ENCODE assay signal across 8 cellular contexts in the genomic region with DNA sequence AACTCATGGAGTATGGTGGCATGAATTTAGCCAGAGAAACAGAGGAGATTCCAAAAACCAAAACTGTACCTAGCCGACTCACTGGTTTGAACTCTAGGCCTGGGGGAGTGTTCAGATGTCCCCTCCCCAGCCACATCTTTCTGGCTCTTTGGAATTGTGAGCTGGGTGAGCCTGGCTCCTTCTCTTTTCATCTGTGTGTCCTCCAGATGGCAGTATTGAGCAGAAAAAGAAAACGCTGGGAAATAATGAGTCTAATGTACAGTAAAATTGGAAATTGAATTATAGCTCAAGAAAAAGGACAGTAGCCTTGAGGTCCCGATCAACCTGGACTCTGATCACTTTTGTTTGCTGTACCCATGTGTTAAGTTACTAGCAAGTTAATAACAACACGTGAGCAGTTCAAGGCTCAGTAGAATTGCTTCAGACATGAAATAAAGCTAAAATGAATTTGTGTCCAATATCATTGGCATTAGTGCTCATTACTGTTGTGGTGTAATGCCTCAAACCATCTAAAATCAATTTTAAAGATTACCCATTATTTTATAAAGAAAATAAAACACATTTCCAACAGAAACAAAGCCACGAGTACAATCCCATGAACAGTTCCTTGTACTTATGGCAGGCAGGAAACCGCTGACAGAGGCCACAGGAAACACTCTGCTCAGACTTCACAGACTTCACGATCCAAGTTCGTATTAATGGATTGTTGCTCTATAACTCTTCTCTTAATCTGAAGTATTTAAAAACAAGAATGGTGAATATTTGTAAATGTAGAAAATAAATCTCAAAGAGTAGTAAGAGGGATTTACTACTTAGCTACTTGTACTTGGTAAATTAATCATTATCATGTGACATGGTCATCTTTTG.
DNase-seq lines count a peak whose midpoint lies in the region; ATAC-seq, FAIRE-seq and TF ChIP-seq lines count a peak whose summit lies in the region.

No MANE protein-coding gene starts in this region.

- no peak for ATAC-seq in HG02970 (IDR thresholded peaks at IDR 0.05; ENCODE audit: low FRiP score, unreplicated experiment)
- no peak for ATAC-seq in HG03039 (IDR thresholded peaks at IDR 0.05; ENCODE audit: unreplicated experiment)

- no peak overlapping the region for H3K9ac ChIP-seq in parathyroid adenoma

- no peaks in the 10 kb centered on the region for H3K9me3 ChIP-seq in WERI-Rb-1 (ENCODE audit: severe bottlenecking)
- H3K9me3 ChIP-seq in parathyroid adenoma (ENCODE audit: control insufficient read depth, low read length), result no peaks in the 10 kb centered on the region

- H3K4me2 ChIP-seq in parathyroid adenoma (ENCODE audit: low read length), result no peak overlapping the region

- H3K27ac ChIP-seq in WERI-Rb-1 (peak overlapping the region; percentile 52), parathyroid adenoma (no peak overlapping the region)

- H3K4me1 ChIP-seq in parathyroid adenoma, result no peaks in the 10 kb centered on the region

- H3K79me2 ChIP-seq in parathyroid adenoma, result no peaks in the 10 kb centered on the region

- DNase-seq in D721Med (ENCODE audit: insufficient read length, low spot score) (no peak), GOT3 (lab: John Stamatoyannopoulos, UW) (peak; percentile 14), NCI-H2171 (lab: John Stamatoyannopoulos, UW) (peak; percentile 46), WERI-Rb-1 (peak; percentile 33), foreskin fibroblast (peak; percentile 24 to 72)

- H2AFZ ChIP-seq in parathyroid adenoma, result no peak overlapping the region

- FAIRE-seq in D721Med (lab: Jason Lieb, UNC), result no peak

- H3K4me3 ChIP-seq in WERI-Rb-1 (ENCODE audit: low read depth, low read length) (peak overlapping the region; percentile 25), foreskin fibroblast (ENCODE audit: low read depth in 1 of 2, low read length in 2 of 2) (no peak overlapping the region), parathyroid adenoma (ENCODE audit: low read depth, low read length) (peak overlapping the region; percentile 27)

- H3K36me3 ChIP-seq in WERI-Rb-1, result no peaks in the 10 kb centered on the region
- no peaks in the 10 kb centered on the region for H3K36me3 ChIP-seq in parathyroid adenoma (ENCODE audit: control insufficient read depth, insufficient read depth, low read length)

- peak; percentile 87 for TF ChIP-seq CTCF in D721Med (IDR thresholded peaks at IDR 0.05; ENCODE audit: insufficient read depth, missing control alignments)
- TF ChIP-seq CTCF in WERI-Rb-1 (IDR thresholded peaks at IDR 0.05; ENCODE audit: low read depth, low read length), result peak; percentile 50
- TF ChIP-seq CTCF in foreskin fibroblast (IDR thresholded peaks at IDR 0.05; ENCODE audit: low read depth, low read length), result peak; percentile 80
- TF ChIP-seq CTCF in parathyroid adenoma (IDR thresholded peaks at IDR 0.05), result peak; percentile 77

- H3K27me3 ChIP-seq in WERI-Rb-1 (ENCODE audit: insufficient read depth, low read depth, severe bottlenecking) (no peaks in the 10 kb centered on the region), parathyroid adenoma (ENCODE audit: control insufficient read depth, insufficient read depth, low read length) (no peaks in the 10 kb centered on the region)

Comparison
In these comparisons a context has a peak if more than half of its experiments do, and no peak if none do; other contexts are left out.
1. H3K4me3 ChIP-seq: peak in WERI-Rb-1 (single experiment) and parathyroid adenoma (single experiment); none in foreskin fibroblast (0 of 2).
2. Peak in every context shown above with its lines, with median percentiles within 50 percentile points of each other: CTCF ChIP-seq.